ENCODE assay signal across 9 cellular contexts in the genomic region with DNA sequence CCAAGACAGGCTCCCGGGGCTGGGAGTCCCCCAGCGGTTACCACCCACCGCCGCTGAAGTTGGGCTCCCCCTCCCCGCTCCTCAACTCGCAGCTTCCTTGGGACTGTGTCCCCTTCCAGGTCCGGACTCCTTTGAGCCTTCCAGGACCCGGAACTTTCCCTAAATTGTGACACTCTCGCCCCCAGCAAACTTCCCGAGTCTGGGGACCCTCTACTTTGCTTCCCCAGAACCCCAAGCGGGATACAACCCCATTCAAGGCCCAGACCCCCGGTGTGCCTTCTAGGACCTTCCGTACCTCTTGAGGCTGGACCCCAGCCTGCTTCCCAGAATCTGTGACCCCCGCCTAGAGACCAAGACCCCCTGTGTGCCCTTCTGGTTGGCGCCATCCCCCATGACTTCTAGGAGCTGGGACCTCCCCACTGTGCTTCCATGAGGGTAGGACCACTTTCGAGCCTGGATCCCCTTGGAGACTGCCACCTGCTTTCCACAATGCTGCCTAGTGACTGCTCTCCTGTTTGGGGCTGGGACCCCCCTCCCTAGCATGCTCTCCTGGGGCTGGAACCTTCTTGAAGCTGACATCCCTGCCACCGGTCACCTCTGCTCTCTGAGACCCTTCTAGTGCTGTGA. TPM values are rescaled to one million over a fixed set of nuclear protein-coding genes. Genes with fewer than 3 reads are reported as not detected.
DNase-seq lines count a peak whose midpoint lies in the region; ATAC-seq and TF ChIP-seq lines count a peak whose summit lies in the region.
"Had no signal": no experiment of that assay in that cellular context is flagged by ENCODE, and none has a peak within 500 bp of the region (broad histone marks: within the 10 kb centered on the region; RNA-seq: fewer than 3 reads in every experiment).

No MANE protein-coding gene starts in this region.

- peaks cover 63% of the 10 kb centered on the region for H3K4me1 ChIP-seq in NT2/D1 (ENCODE audit: insufficient read depth, insufficient read length)
- peaks cover 24% of the 10 kb centered on the region for H3K4me1 ChIP-seq in neuron (ENCODE audit: insufficient read depth, low read length)

- DNase-seq in BJ (ENCODE audit: low read depth) (no peak), NT2/D1 (ENCODE audit: low read depth, low spot score) (no peak), endothelial cell (ENCODE audit: low spot score) (no peak), cerebellar nuclear complex (lab: John Stamatoyannopoulos, UW) (no peak), D341Med (ENCODE audit: low spot score) (no peak), NCI-H510A (lab: John Stamatoyannopoulos, UW) (no peak)
- DNase-seq: cortex of kidney had no signal

- peak overlapping the region; percentile 93 for H3K9ac ChIP-seq in NT2/D1 (ENCODE audit: insufficient read length, low read depth)

- H3K9me3 ChIP-seq in NT2/D1 (ENCODE audit: insufficient read depth, low read length) (no peaks in the 10 kb centered on the region), neuron (ENCODE audit: low read length) (no peaks in the 10 kb centered on the region)

- no peaks in the 10 kb centered on the region; the same call in 1 of the 2 replicates for H3K27me3 ChIP-seq in BJ (ENCODE audit: control insufficient read depth, insufficient read depth, low read length)
- peaks cover 20% of the 10 kb centered on the region for H3K27me3 ChIP-seq in NT2/D1 (ENCODE audit: insufficient read depth, insufficient read length)
- no peaks in the 10 kb centered on the region for H3K27me3 ChIP-seq in neuron (ENCODE audit: insufficient read depth, low read length)

- peak overlapping the region; percentile 60 for H2AFZ ChIP-seq in neuron (ENCODE audit: low read depth, low read length)

- no peak for ATAC-seq in HG03432 (IDR thresholded peaks at IDR 0.05; ENCODE audit: unreplicated experiment)

- peaks cover 16% of the 10 kb centered on the region for H3K4me1 Mint-ChIP-seq in endothelial cell (ENCODE audit: unreplicated experiment)

- H3K4me3 ChIP-seq in BJ (ENCODE audit: low read depth, low read length) (peak overlapping the region; percentile 25), NT2/D1 (ENCODE audit: insufficient read length, low read depth) (peak overlapping the region; percentile 73), neuron (ENCODE audit: low read length) (peak overlapping the region; percentile 50)

- H3K27ac Mint-ChIP-seq in endothelial cell (ENCODE audit: unreplicated experiment), result no peak overlapping the region

- H3K27me3 Mint-ChIP-seq in endothelial cell (ENCODE audit: unreplicated experiment), result peaks cover 22% of the 10 kb centered on the region

- CTCF ChIA-PET in BJ (lab: Yijun Ruan, JAX), result interaction anchor here (0.7 to 2.1 kb wide), 13 partner anchors 8 to 355 kb away, joined by 3 to 5 read pairs (median 3); no protein-coding TSS in a partner anchor

- TF ChIP-seq CTCF in BJ (IDR thresholded peaks at IDR 0.05; ENCODE audit: insufficient read depth, low read depth, low read length) (no peak), endothelial cell (IDR thresholded peaks at IDR 0.05; ENCODE audit: unreplicated experiment) (no peak)

- no peaks in the 10 kb centered on the region for H3K36me3 ChIP-seq in BJ (ENCODE audit: control insufficient read depth, insufficient read depth, low read length)
- peaks cover 15% of the 10 kb centered on the region for H3K36me3 ChIP-seq in NT2/D1 (ENCODE audit: insufficient read depth, insufficient read length, low read length)
- no peaks in the 10 kb centered on the region for H3K36me3 ChIP-seq in neuron (ENCODE audit: insufficient read depth, low read length)

- H3K36me3 Mint-ChIP-seq in endothelial cell (ENCODE audit: low read depth, unreplicated experiment), result no peaks in the 10 kb centered on the region

- POLR2A ChIA-PET in BJ (lab: Charles Lee), result no interaction called here

- H3K4me3 Mint-ChIP-seq in endothelial cell (ENCODE audit: unreplicated experiment), result peak overlapping the region; percentile 60

- no peaks in the 10 kb centered on the region for H3K9me3 Mint-ChIP-seq in endothelial cell (ENCODE audit: unreplicated experiment)

RNA-seq across cellular contexts. Expression of gene MYRF, which starts 0.6 kb away (rescaled TPM):
- 0.33 and 0.45 TPM in 2 replicates for polyA plus RNA-seq in BJ (2011; rRNA removed)
- 0.36 and 0.57 TPM in 2 replicates for polyA minus RNA-seq in BJ (2011; rRNA and poly(A)+ RNA removed)
- total RNA-seq in endothelial cell (ENCODE audit: unreplicated experiment), result 1.5 TPM

RNA-seq across cellular contexts. Expression of gene TMEM258, which starts 39.4 kb away (rescaled TPM):
- polyA plus RNA-seq in BJ (2011; rRNA removed), result 371 and 399 TPM in 2 replicates
- 72.7 and 128 TPM in 2 replicates for polyA minus RNA-seq in BJ (2011; rRNA and poly(A)+ RNA removed)
- 125 TPM for total RNA-seq in endothelial cell (ENCODE audit: unreplicated experiment)

RNA-seq across cellular contexts. Expression of gene FEN1, which starts 39.7 kb away (rescaled TPM):
- polyA plus RNA-seq in BJ (2011; rRNA removed), result 11.7 and 13.2 TPM in 2 replicates
- 12.0 and 16.4 TPM in 2 replicates for polyA minus RNA-seq in BJ (2011; rRNA and poly(A)+ RNA removed)
- 22.0 TPM for total RNA-seq in endothelial cell (ENCODE audit: unreplicated experiment)
